18 cellular contexts compared by ENCODE assay signal in the genomic region with DNA sequence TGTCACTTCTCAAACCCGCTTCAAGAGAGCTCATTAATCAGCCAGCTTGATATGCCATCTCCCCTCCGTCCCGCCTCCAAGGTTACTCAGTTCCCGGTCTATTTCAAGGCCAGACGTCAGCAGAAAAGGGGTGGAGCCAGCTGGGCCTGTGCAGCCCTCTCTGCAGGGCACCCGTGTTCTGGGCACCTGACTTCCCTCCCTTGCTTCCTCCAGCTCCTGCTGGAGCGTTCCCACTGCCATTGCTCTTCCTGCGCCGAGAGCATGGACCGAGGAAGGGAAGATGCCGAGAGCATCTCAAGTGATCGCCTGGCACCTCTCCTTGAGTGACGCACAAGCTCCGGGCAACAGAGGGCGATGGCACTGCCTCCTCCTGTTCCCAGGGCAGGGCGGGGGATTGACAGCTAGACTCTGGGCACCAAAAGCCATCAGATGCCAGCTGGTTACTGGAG. TPM values are rescaled to one million over a fixed set of nuclear protein-coding genes. Genes with fewer than 3 reads are reported as not detected.
DNase-seq lines count a peak whose midpoint lies in the region; ATAC-seq and TF ChIP-seq lines count a peak whose summit lies in the region.
"Had no signal": no experiment of that assay in that cellular context is flagged by ENCODE, and none has a peak within 500 bp of the region (broad histone marks: within the 10 kb centered on the region; RNA-seq: fewer than 3 reads in every experiment).

No MANE protein-coding gene starts in this region.

- H2AFZ ChIP-seq in HCT116 (ENCODE audit: low read depth, low read length, poor library complexity, severe bottlenecking), result no peak overlapping the region

- CTCF ChIA-PET in HCT116 (lab: Charles Lee), result interaction anchor here (1.6 kb wide), 1 partner anchor 13 kb away, joined by 3 read pairs; no protein-coding TSS in a partner anchor
- CTCF ChIA-PET in activated naive CD4-positive, alpha-beta T cell treated with anti-CD3 and anti-CD28 coated beads for 36 hours (lab: Charles Lee), result interaction anchor here (0.6 to 1.1 kb wide), 3 partner anchors 15 to 57 kb away, joined by 3 to 6 read pairs (median 3); no protein-coding TSS in a partner anchor

- H3K9me2 ChIP-seq in HCT116 (ENCODE audit: insufficient read depth), result no peaks in the 10 kb centered on the region
- H3K9me2 ChIP-seq: SK-N-SH had no signal

- H3K36me3 Mint-ChIP-seq in CD14-positive monocyte, result peaks cover 79 to 86% of the 10 kb centered on the region in 2 donors
- peaks cover 3% of the 10 kb centered on the region for H3K36me3 Mint-ChIP-seq in activated naive CD4-positive, alpha-beta T cell treated with anti-CD3 and anti-CD28 coated beads for 36 hours (ENCODE audit: low read depth)

- POLR2A ChIA-PET in HCT116 (lab: Charles Lee), result no interaction called here

- intact Hi-C loops in HCT116 (cut with micrococcal nuclease), result no loop called here
- intact Hi-C loops in left lung (cut with DNase I), result no loop called here
- intact Hi-C loops in CD14-positive monocyte (cut with micrococcal nuclease), result loop anchor here in 1 of 2 donors (5.0 kb wide), 1 partner anchor 47 kb away; no protein-coding TSS in a partner anchor
- intact Hi-C loops in activated naive CD4-positive, alpha-beta T cell treated with anti-CD3 and anti-CD28 coated beads for 36 hours (cut with micrococcal nuclease), result no loop called here

- no peaks in the 10 kb centered on the region for H3K36me3 ChIP-seq in HCT116 (ENCODE audit: control insufficient read depth in 1 of 2, insufficient read depth in 2 of 2, low read length in 2 of 2)
- peaks cover 0 to 65% of the 10 kb centered on the region in 2 donors for H3K36me3 ChIP-seq in left lung

- BruUV-seq in HCT116 (replicated peaks; lab: Mats Ljungman, UMichigan), result no TSS peak

- TF ChIP-seq CTCF in HCT116 (IDR thresholded peaks at IDR 0.05 in 2 of 3, conservative IDR thresholded peaks at IDR 0.05 in 1 of 3; ENCODE audit: borderline replicate concordance in 1 of 3, insufficient read depth in 1 of 3, low read depth in 2 of 3, low read length in 2 of 3) (no peak), left lung (IDR thresholded peaks at IDR 0.05) (no peak), CD14-positive monocyte (IDR thresholded peaks at IDR 0.05) (no peak)

- H4K20me1 ChIP-seq in HCT116 (ENCODE audit: insufficient read depth), result no peaks in the 10 kb centered on the region

- DNase-seq in C1 segment of cervical spinal cord (lab: John Stamatoyannopoulos, UW) (peak in 10 of 14 donors; percentile 18 to 99 (median 60)), HCT116 (ENCODE audit: low read depth, low spot score) (no peak), globus pallidus (ENCODE audit: low spot score) (peak; percentile 61), left lung (no peak), CD14-positive monocyte (ENCODE audit: low spot score) (no peak), T-helper 1 cell (no peak)
- DNase-seq in activated naive CD4-positive, alpha-beta T cell treated with anti-CD3 and anti-CD28 coated beads for 36 hours, result no peak
- DNase-seq: CD4-positive, alpha-beta T cell; EL; IMR-90; Kasumi-1; MM.1S; NCI-H1930; NCI-H2171 treated with DMSO at 0.1 percent for 48 hours; NCI-H510A; NCI-H774; SK-N-SH had no signal

- RAD21 ChIA-PET in HCT116 (lab: Charles Lee; ENCODE audit: low non-redundant PET in 1 of 2, low total read pairs in 2 of 2, uncharacterized antibody in 2 of 2, unreplicated experiment in 2 of 2), result no interaction called here

- H3K4me1 ChIP-seq in HCT116 (ENCODE audit: control insufficient read depth in 1 of 2, insufficient read depth in 2 of 2, low read length in 2 of 2) (peaks cover 0 to 7% of the 10 kb centered on the region in 2 experiments; a peak in 1 of 4 replicates), left lung (peaks cover 0 to 8% of the 10 kb centered on the region in 2 donors)

- no peak overlapping the region for H3K27ac Mint-ChIP-seq in CD14-positive monocyte
- H3K27ac Mint-ChIP-seq in activated naive CD4-positive, alpha-beta T cell treated with anti-CD3 and anti-CD28 coated beads for 36 hours, result no peak overlapping the region
- H3K27ac Mint-ChIP-seq: CD4-positive, alpha-beta T cell had no signal

- no peak for TF ChIP-seq RAD21 in HCT116 (IDR thresholded peaks at IDR 0.05; ENCODE audit: low read depth)

- no peaks in the 10 kb centered on the region for H3K9me3 ChIP-seq in HCT116 (ENCODE audit: control insufficient read depth in 1 of 2, insufficient read depth in 1 of 2, low read depth in 1 of 2, low read length in 2 of 2)
- no peaks in the 10 kb centered on the region for H3K9me3 ChIP-seq in left lung
- H3K9me3 ChIP-seq: SK-N-SH had no signal

- ATAC-seq in HCT116 (peak; percentile 44), left lung (peak; percentile 32), GM21526 (IDR thresholded peaks at IDR 0.05; ENCODE audit: low FRiP score, unreplicated experiment) (no peak)

- peaks cover 2 to 7% (median 4%) of the 10 kb centered on the region in 3 donors for H3K27me3 Mint-ChIP-seq in CD14-positive monocyte (ENCODE audit: low read depth in 3 of 3)
- no peaks in the 10 kb centered on the region for H3K27me3 Mint-ChIP-seq in activated naive CD4-positive, alpha-beta T cell treated with anti-CD3 and anti-CD28 coated beads for 36 hours (ENCODE audit: low read depth)
- H3K27me3 Mint-ChIP-seq: CD4-positive, alpha-beta T cell had no signal

- TF ChIP-seq POLR2A in HCT116 (IDR thresholded peaks at IDR 0.05; ENCODE audit: borderline replicate concordance, extremely low read depth, insufficient read depth, insufficient read length), result no peak

- H3K27me3 ChIP-seq in HCT116 (ENCODE audit: insufficient read depth, low read length) (no peaks in the 10 kb centered on the region), left lung (no peaks in the 10 kb centered on the region)

- no peaks in the 10 kb centered on the region for H3K79me2 ChIP-seq in HCT116 (ENCODE audit: insufficient read depth, low read length)

- no peaks in the 10 kb centered on the region for H3K9me3 Mint-ChIP-seq in CD14-positive monocyte
- H3K9me3 Mint-ChIP-seq in activated naive CD4-positive, alpha-beta T cell treated with anti-CD3 and anti-CD28 coated beads for 36 hours, result no peaks in the 10 kb centered on the region
- H3K9me3 Mint-ChIP-seq: CD4-positive, alpha-beta T cell had no signal

- peaks cover 39% of the 10 kb centered on the region for H3K4me1 Mint-ChIP-seq in CD14-positive monocyte
- no peaks in the 10 kb centered on the region for H3K4me1 Mint-ChIP-seq in activated naive CD4-positive, alpha-beta T cell treated with anti-CD3 and anti-CD28 coated beads for 36 hours (ENCODE audit: low read depth)

- no peak overlapping the region for H3K4me2 ChIP-seq in HCT116 (ENCODE audit: low read length)
- H3K4me2 ChIP-seq: SK-N-SH had no signal

- H3K9ac ChIP-seq in HCT116 (ENCODE audit: low read length), result no peak overlapping the region
- H3K9ac ChIP-seq: SK-N-SH had no signal

- H3K4me3 ChIP-seq in HCT116 (replicated peaks in 1 of 2; ENCODE audit: low read depth in 1 of 2, low read length in 2 of 2), result no peak overlapping the region
- no peak overlapping the region for H3K4me3 ChIP-seq in left lung

- no peak overlapping the region for H3K4me3 Mint-ChIP-seq in CD14-positive monocyte
- H3K4me3 Mint-ChIP-seq in activated naive CD4-positive, alpha-beta T cell treated with anti-CD3 and anti-CD28 coated beads for 36 hours, result no peak overlapping the region
- H3K4me3 Mint-ChIP-seq: CD4-positive, alpha-beta T cell had no signal

- H3K27ac ChIP-seq in HCT116 (ENCODE audit: low read depth, low read length) (no peak overlapping the region), left lung (no peak overlapping the region)

TF ChIP-seq in HCT116, 20 proteins besides CTCF, POLR2A, EP300 and RAD21:
- TF ChIP-seq POLR2AphosphoS5 (IDR thresholded peaks at IDR 0.05; ENCODE audit: low read depth, low read length) (no peak), EZH2 (IDR thresholded peaks at IDR 0.05) (no peak)
- TF ChIP-seq, protein P1, sequence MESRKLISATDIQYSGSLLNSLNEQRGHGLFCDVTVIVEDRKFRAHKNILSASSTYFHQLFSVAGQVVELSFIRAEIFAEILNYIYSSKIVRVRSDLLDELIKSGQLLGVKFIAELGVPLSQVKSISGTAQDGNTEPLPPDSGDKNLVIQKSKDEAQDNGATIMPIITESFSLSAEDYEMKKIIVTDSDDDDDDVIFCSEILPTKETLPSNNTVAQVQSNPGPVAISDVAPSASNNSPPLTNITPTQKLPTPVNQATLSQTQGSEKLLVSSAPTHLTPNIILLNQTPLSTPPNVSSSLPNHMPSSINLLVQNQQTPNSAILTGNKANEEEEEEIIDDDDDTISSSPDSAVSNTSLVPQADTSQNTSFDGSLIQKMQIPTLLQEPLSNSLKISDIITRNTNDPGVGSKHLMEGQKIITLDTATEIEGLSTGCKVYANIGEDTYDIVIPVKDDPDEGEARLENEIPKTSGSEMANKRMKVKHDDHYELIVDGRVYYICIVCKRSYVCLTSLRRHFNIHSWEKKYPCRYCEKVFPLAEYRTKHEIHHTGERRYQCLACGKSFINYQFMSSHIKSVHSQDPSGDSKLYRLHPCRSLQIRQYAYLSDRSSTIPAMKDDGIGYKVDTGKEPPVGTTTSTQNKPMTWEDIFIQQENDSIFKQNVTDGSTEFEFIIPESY (IDR thresholded peaks at IDR 0.05; ENCODE audit: extremely low read depth, insufficient replicate concordance, low read length), result no peak

RNA-seq across cellular contexts. Expression of a gene that starts 29.4 kb away (rescaled TPM):
- total RNA-seq in HCT116 (2021; ENCODE audit: unreplicated experiment), result 88.7 TPM
- polyA plus RNA-seq in HCT116 (2012), result 67.7 and 68.5 TPM in 2 replicates
- 10 to 100 TPM; 42.8 to 45.8 TPM for total RNA-seq in left lung
- polyA plus RNA-seq in CD14-positive monocyte, result 1 to 10 TPM; 7.1 to 7.8 TPM
- total RNA-seq in activated naive CD4-positive, alpha-beta T cell treated with anti-CD3 and anti-CD28 coated beads for 36 hours, result 10 to 100 TPM; 42.1 to 43.9 TPM

RNA-seq across cellular contexts. Expression of a gene that starts 54.1 kb away (rescaled TPM):
- total RNA-seq in HCT116 (2021; ENCODE audit: unreplicated experiment) (2.2 TPM), left lung (under 1 TPM in 1 of 2 donors, not detected in 1; 0.26 TPM)
- polyA plus RNA-seq in HCT116 (2012), result 1.0 and 1.1 TPM in 2 replicates
- polyA plus RNA-seq in CD14-positive monocyte, result not detected
- under 1 TPM in 1 of 2 experiments, not detected in 1; 0.07 TPM for total RNA-seq in activated naive CD4-positive, alpha-beta T cell treated with anti-CD3 and anti-CD28 coated beads for 36 hours
- total RNA-seq: CD4-positive, alpha-beta T cell; IMR-90 had no signal

RNA-seq across cellular contexts. Expression of a gene that starts 57.1 kb away (rescaled TPM):
- 129 TPM for total RNA-seq in HCT116 (2021; ENCODE audit: unreplicated experiment)
- 71.3 and 81.9 TPM in 2 replicates for polyA plus RNA-seq in HCT116 (2012)
- 10 to 100 TPM; 25.5 to 37.5 TPM for total RNA-seq in left lung
- polyA plus RNA-seq in CD14-positive monocyte, result 100 to 1,000 TPM; 131 to 149 TPM
- total RNA-seq in activated naive CD4-positive, alpha-beta T cell treated with anti-CD3 and anti-CD28 coated beads for 36 hours, result 10 to 100 TPM; 70.8 to 77.6 TPM

Comparison
In these comparisons a context has a peak if more than half of its experiments do, and no peak if none do; other contexts are left out.
1. DNase-seq: peak in C1 segment of cervical spinal cord (10 of 14) and globus pallidus (single experiment); none in HCT116 (single experiment), left lung (0 of 2), CD14-positive monocyte (single experiment), T-helper 1 cell (0 of 5) and activated naive CD4-positive, alpha-beta T cell treated with anti-CD3 and anti-CD28 coated beads for 36 hours (single experiment).